9 cellular contexts compared by ENCODE assay signal in genomic region chr17:18960803-18961511, GRCh38. TPM values are rescaled to one million over a fixed set of nuclear protein-coding genes. Genes with fewer than 3 reads are reported as not detected.
DNase-seq lines count a peak whose midpoint lies in the region; ATAC-seq lines count a peak whose summit lies in the region.
"Had no signal": no experiment of that assay in that cellular context is flagged by ENCODE, and none has a peak within 500 bp of the region (broad histone marks: within the 10 kb centered on the region; RNA-seq: fewer than 3 reads in every experiment).

No MANE protein-coding gene starts in this region.

- intact Hi-C loops in activated CD4-positive, alpha-beta memory T cell treated with anti-CD3 and anti-CD28 coated beads for 36 hours (cut with micrococcal nuclease): loop anchor here (2.0 kb wide), 1 partner anchor 44 kb away; the partner anchor contains the start of gene FAM83G

- H3K23ac ChIP-seq in mesenchymal stem cell (ENCODE audit: low read length in 2 of 2): no peak overlapping the region

- H3K9me3 ChIP-seq in mesenchymal stem cell (ENCODE audit: control insufficient read depth, low read length): no peaks in the 10 kb centered on the region
- H3K9me3 ChIP-seq: BLaER1 treated with 17β-estradiol and CSF1 and Interleukin-3, amounts not matched to agents 10 nM and 100 nM had no signal

- peak overlapping the region; percentile 45 for H2BK15ac ChIP-seq in mesenchymal stem cell (ENCODE audit: low read depth, poor library complexity, severe bottlenecking)

- H3K4me1 Mint-ChIP-seq in activated CD4-positive, alpha-beta memory T cell treated with anti-CD3 and anti-CD28 coated beads for 36 hours (ENCODE audit: low read depth): peaks cover 23% of the 10 kb centered on the region

- H3K4me2 ChIP-seq in mesenchymal stem cell (ENCODE audit: low read length, poor library complexity, severe bottlenecking): no peak overlapping the region
- H3K4me2 ChIP-seq: BLaER1 treated with 17β-estradiol and CSF1 and Interleukin-3, amounts not matched to agents 10 nM and 100 nM had no signal

- peak; percentile 78 for ATAC-seq in HG03045 (IDR thresholded peaks at IDR 0.05; ENCODE audit: unreplicated experiment)

- no peak overlapping the region for H3K4me3 ChIP-seq in mesenchymal stem cell (ENCODE audit: insufficient read depth in 1 of 2, low read depth in 1 of 2, low read length in 2 of 2)
- H3K4me3 ChIP-seq: BLaER1 treated with 17β-estradiol and CSF1 and Interleukin-3, amounts not matched to agents 10 nM and 100 nM had no signal

- H3K9ac ChIP-seq in mesenchymal stem cell (ENCODE audit: low read length): peak overlapping the region; percentile 13

- peak overlapping the region; percentile 48 for H2AK5ac ChIP-seq in mesenchymal stem cell (ENCODE audit: low read length, severe bottlenecking)

- no peak overlapping the region for H3K18ac ChIP-seq in mesenchymal stem cell (ENCODE audit: low read depth in 1 of 2, low read length in 2 of 2)

- POLR2A ChIA-PET in activated CD4-positive, alpha-beta memory T cell treated with anti-CD3 and anti-CD28 coated beads for 36 hours (lab: Charles Lee): interaction anchor here (0.8 to 0.9 kb wide), 2 partner anchors 41 to 44 kb away, joined by 3 read pairs; partner anchors contain the start of gene FAM83G

- no peak overlapping the region for H3K14ac ChIP-seq in mesenchymal stem cell (ENCODE audit: low read length in 2 of 2)

- H3K36me3 ChIP-seq in mesenchymal stem cell (ENCODE audit: control insufficient read depth in 1 of 2, insufficient read depth in 2 of 2, low read depth in 1 of 2, low read length in 2 of 2): no peaks in the 10 kb centered on the region
- H3K36me3 ChIP-seq: BLaER1 treated with 17β-estradiol and CSF1 and Interleukin-3, amounts not matched to agents 10 nM and 100 nM had no signal

- H4K91ac ChIP-seq in mesenchymal stem cell (ENCODE audit: low read length): no peak overlapping the region

- H3K36me3 Mint-ChIP-seq in activated CD4-positive, alpha-beta memory T cell treated with anti-CD3 and anti-CD28 coated beads for 36 hours: no peaks in the 10 kb centered on the region

- no peak overlapping the region for H3K27ac Mint-ChIP-seq in activated CD4-positive, alpha-beta memory T cell treated with anti-CD3 and anti-CD28 coated beads for 36 hours

- no peaks in the 10 kb centered on the region for H3K79me1 ChIP-seq in mesenchymal stem cell (replicated peaks; ENCODE audit: low read length, poor library complexity, severe bottlenecking)

- H3K27ac ChIP-seq in mesenchymal stem cell (ENCODE audit: low read length, poor library complexity, severe bottlenecking): no peak overlapping the region
- H3K27ac ChIP-seq: BLaER1 treated with 17β-estradiol and CSF1 and Interleukin-3, amounts not matched to agents 10 nM and 100 nM had no signal

- no peaks in the 10 kb centered on the region for H3K27me3 Mint-ChIP-seq in activated CD4-positive, alpha-beta memory T cell treated with anti-CD3 and anti-CD28 coated beads for 36 hours

- no peak overlapping the region for H2AFZ ChIP-seq in mesenchymal stem cell (ENCODE audit: low read depth, low read length)

- H3K4me3 Mint-ChIP-seq in activated CD4-positive, alpha-beta memory T cell treated with anti-CD3 and anti-CD28 coated beads for 36 hours: no peak overlapping the region

- DNase-seq in NCI-H1436 (lab: John Stamatoyannopoulos, UW) (peak; percentile 68), NCI-H1436 treated with DMSO at 0.1 percent for 48 hours (lab: John Stamatoyannopoulos, UW) (no peak), NCI-H774 (lab: John Stamatoyannopoulos, UW) (peak; percentile 5), mesenchymal stem cell (peak; percentile 63)
- DNase-seq in activated CD4-positive, alpha-beta memory T cell treated with anti-CD3 and anti-CD28 coated beads for 36 hours: peak; percentile 89
- peak; percentile 66 for DNase-seq in effector CD4-positive, alpha-beta T cell
- DNase-seq in stimulated activated CD8-positive, alpha-beta memory T cell treated with anti-CD3 and anti-CD28 coated beads, Interleukin-4, amount 100 ng/mL, for 1 hour (ENCODE audit: low read depth in 2 of 2, low spot score in 1 of 2): peak; percentile 63 to 68

- H2BK12ac ChIP-seq in mesenchymal stem cell (ENCODE audit: low read length in 2 of 2): no peak overlapping the region

- H2BK5ac ChIP-seq in mesenchymal stem cell (ENCODE audit: low read depth, low read length, poor library complexity, severe bottlenecking): no peak overlapping the region

- H3K27me3 ChIP-seq in mesenchymal stem cell (ENCODE audit: control insufficient read depth in 1 of 2, insufficient read depth in 1 of 2, low read length in 2 of 2): peaks cover 0 to 5% of the 10 kb centered on the region in 2 experiments
- H3K27me3 ChIP-seq: BLaER1 treated with 17β-estradiol and CSF1 and Interleukin-3, amounts not matched to agents 10 nM and 100 nM had no signal

- H3K4me1 ChIP-seq in mesenchymal stem cell (ENCODE audit: control insufficient read depth, insufficient read depth, low read depth, low read length): peaks cover 35% of the 10 kb centered on the region

- 38% methylated on average over 17 of the region's 17 CpGs for WGBS in mesenchymal stem cell

- peak overlapping the region; percentile 10 for H4K8ac ChIP-seq in mesenchymal stem cell (ENCODE audit: low read length)

- H2BK120ac ChIP-seq in mesenchymal stem cell (ENCODE audit: low read depth, low read length): no peak overlapping the region

- no peak overlapping the region for H3K4ac ChIP-seq in mesenchymal stem cell (ENCODE audit: low read depth in 1 of 2, low read length in 2 of 2)

- no peaks in the 10 kb centered on the region for H3K9me3 Mint-ChIP-seq in activated CD4-positive, alpha-beta memory T cell treated with anti-CD3 and anti-CD28 coated beads for 36 hours

- CTCF ChIA-PET in activated CD4-positive, alpha-beta memory T cell treated with anti-CD3 and anti-CD28 coated beads for 36 hours (lab: Charles Lee): interaction anchor here (0.7 to 4.3 kb wide), 35 partner anchors 9 to 335 kb away, joined by 3 to 32 read pairs (median 4); partner anchors contain the start of genes FAM83G and SLC5A10

RNA-seq across cellular contexts. Expression of gene SLC5A10, which starts 9.0 kb away (rescaled TPM):
- not detected for total RNA-seq in activated CD4-positive, alpha-beta memory T cell treated with anti-CD3 and anti-CD28 coated beads for 36 hours
- 0.03 TPM for polyA plus RNA-seq in mesenchymal stem cell (2013, experiment 1 of 2)
- polyA plus RNA-seq in mesenchymal stem cell (2013, experiment 2 of 2): not detected

RNA-seq across cellular contexts. Expression of gene FAM83G, which starts 43.6 kb away (rescaled TPM):
- total RNA-seq in activated CD4-positive, alpha-beta memory T cell treated with anti-CD3 and anti-CD28 coated beads for 36 hours: 10 to 100 TPM; 12.6 to 14.3 TPM
- polyA plus RNA-seq in mesenchymal stem cell (2013, experiment 1 of 2): 2.9 TPM
- 2.8 TPM for polyA plus RNA-seq in mesenchymal stem cell (2013, experiment 2 of 2)
